8 cellular contexts compared by ENCODE assay signal in genomic region chr10:128150045-128150493, GRCh38. TPM values are rescaled to one million over a fixed set of nuclear protein-coding genes. Genes with fewer than 3 reads are reported as not detected.
A peak's percentile ranks its signal among the peaks of the same experiment; 100 is the strongest.
DNase-seq lines count a peak whose midpoint lies in the region; ATAC-seq, FAIRE-seq and TF ChIP-seq lines count a peak whose summit lies in the region.

No MANE protein-coding gene starts in this region.

- ATAC-seq in GM12878, result peak; percentile 94

- TF ChIP-seq EP300 in GM12878 (IDR thresholded peaks at IDR 0.05; ENCODE audit: borderline replicate concordance in 1 of 2, control insufficient read depth in 1 of 2, low read depth in 2 of 2, low read length in 2 of 2), result no peak

- DNase-seq in GM03348 (ENCODE audit: low spot score) (peak; percentile 94), H54 (ENCODE audit: insufficient read length, low spot score) (peak; percentile 68), LoVo (ENCODE audit: low spot score) (peak; percentile 58), T-helper 22 cell (ENCODE audit: low read depth) (peak; percentile 58), GM12878 (ENCODE audit: low read depth, low spot score) (no peak), SHP77 treated with DMSO at 0.1 percent for 48 hours (lab: John Stamatoyannopoulos, UW) (no peak)

- SMC1A ChIA-PET in GM12878 (lab: Charles Lee; ENCODE audit: uncharacterized antibody, unreplicated experiment), result interaction anchor here (1.0 to 2.4 kb wide), 7 partner anchors 10 to 115 kb away, joined by 3 to 8 read pairs (median 4); no protein-coding TSS in a partner anchor

- H3K4me3 ChIP-seq in GM12878 (peak overlapping the region; percentile 86), iPS-15b (ENCODE audit: low read depth, low read length) (peak overlapping the region; percentile 58), skeletal muscle tissue (ENCODE audit: low read length in 3 of 3) (peak overlapping the region; percentile 43 to 60 (median 43))

- POLR2A ChIA-PET in GM12878 (lab: Charles Lee), result no interaction called here

- peak; percentile 93 for TF ChIP-seq RAD21 in GM12878 (IDR thresholded peaks at IDR 0.05; ENCODE audit: insufficient read depth, low read depth, low read length)

- no peaks in the 10 kb centered on the region for H3K36me3 ChIP-seq in GM12878 (ENCODE audit: control insufficient read depth in 2 of 2, insufficient read depth in 2 of 2, low read length in 1 of 2)
- no peaks in the 10 kb centered on the region for H3K36me3 ChIP-seq in iPS-15b (ENCODE audit: control insufficient read depth, insufficient read depth, low read length)
- H3K36me3 ChIP-seq in skeletal muscle tissue (ENCODE audit: control insufficient read depth in 3 of 3, insufficient read depth in 3 of 3, low read length in 3 of 3), result no peaks in the 10 kb centered on the region

- TF ChIP-seq CTCF in GM12878 (IDR thresholded peaks at IDR 0.05 in 2 of 3, conservative IDR thresholded peaks at IDR 0.05 in 1 of 3; ENCODE audit: control insufficient read depth in 2 of 3, extremely low read depth in 1 of 3, insufficient read depth in 1 of 3, low read depth in 3 of 3, low read length in 3 of 3), result peak; percentile 80 to 99 (median 90)

- H3K9me3 ChIP-seq in GM12878 (replicated peaks; ENCODE audit: control insufficient read depth, insufficient read depth, low read length), result no peaks in the 10 kb centered on the region; the same call in 2 of the 3 replicates
- no peaks in the 10 kb centered on the region for H3K9me3 ChIP-seq in iPS-15b (ENCODE audit: control insufficient read depth, insufficient read depth, low read length)
- no peaks in the 10 kb centered on the region for H3K9me3 ChIP-seq in skeletal muscle tissue (ENCODE audit: control insufficient read depth in 3 of 3, low read length in 3 of 3)

- H3K9ac ChIP-seq in GM12878 (ENCODE audit: control insufficient read depth, insufficient read depth, low read length) (peak overlapping the region; percentile 32; the same call in 1 of the 2 replicates), iPS-15b (ENCODE audit: low read depth, low read length) (no peak overlapping the region), skeletal muscle tissue (ENCODE audit: low read depth in 1 of 3, low read length in 3 of 3) (peak overlapping the region in 2 of 3 donors; percentile 14 to 40)

- CTCF ChIA-PET in GM12878 (lab: Yijun Ruan, JAX), result interaction anchor here (0.6 to 4.3 kb wide), 21 partner anchors 12 to 364 kb away, joined by 3 to 25 read pairs (median 5); partner anchors contain the start of gene MKI67

- H3K4me2 ChIP-seq in GM12878 (ENCODE audit: control insufficient read depth, insufficient read depth), result peak overlapping the region; percentile 91

- no TSS peak for BruUV-seq in GM12878 (replicated peaks; lab: Mats Ljungman, UMichigan)

- WGBS in GM12878 (ENCODE audit: insufficient coverage, insufficient replicate concordance, low lambda C conversion rate, missing lambda C conversion rate), result under 1% methylated on average over 36 of the region's 53 CpGs

- intact Hi-C loops in GM12878 (cut with micrococcal nuclease; ENCODE audit: unreplicated experiment), result loop anchor here (1.0 to 10.0 kb wide), 4 partner anchors 72 to 425 kb away; partner anchors contain the start of gene PTPRE

- no peaks in the 10 kb centered on the region for H4K20me1 ChIP-seq in GM12878 (ENCODE audit: control insufficient read depth, insufficient read depth)

- H3K27me3 ChIP-seq in GM12878 (replicated peaks in 1 of 2; ENCODE audit: control insufficient read depth in 2 of 2, insufficient read depth in 2 of 2, low read length in 1 of 2) (no peaks in the 10 kb centered on the region; a peak in 1 of 4 replicates), iPS-15b (ENCODE audit: control insufficient read depth, insufficient read depth, low read length) (no peaks in the 10 kb centered on the region), skeletal muscle tissue (ENCODE audit: control insufficient read depth in 3 of 3, insufficient read depth in 3 of 3, low read length in 3 of 3) (peaks cover 12 to 31% (median 31%) of the 10 kb centered on the region in 3 donors)

- H3K27ac ChIP-seq in GM12878 (ENCODE audit: control insufficient read depth, insufficient read depth) (no peak overlapping the region), skeletal muscle tissue (ENCODE audit: low read depth, low read length) (no peak overlapping the region)

- FAIRE-seq in H54 (lab: Jason Lieb, UNC) (no peak), GM12878 (lab: Jason Lieb, UNC) (no peak)

- H2AFZ ChIP-seq in GM12878 (ENCODE audit: control insufficient read depth, low read depth, low read length), result peak overlapping the region; percentile 92

- no peaks in the 10 kb centered on the region for H3K79me2 ChIP-seq in GM12878 (ENCODE audit: control insufficient read depth, insufficient read depth, low read length)

- peaks cover 8% of the 10 kb centered on the region for H3K4me1 ChIP-seq in GM12878 (ENCODE audit: control insufficient read depth, insufficient read depth, low read length)
- H3K4me1 ChIP-seq in iPS-15b (ENCODE audit: control insufficient read depth, insufficient read depth, low read length), result no peaks in the 10 kb centered on the region
- peaks cover 2 to 4% (median 2%) of the 10 kb centered on the region in 3 donors for H3K4me1 ChIP-seq in skeletal muscle tissue (ENCODE audit: control insufficient read depth in 3 of 3, insufficient read depth in 3 of 3, low read length in 3 of 3)

- in situ Hi-C loops in GM12878 (cut with MboI), result no loop called here

- TF ChIP-seq POLR2A in H54 (IDR thresholded peaks at IDR 0.05; ENCODE audit: low read depth, low read length), result no peak
- no peak for TF ChIP-seq POLR2A in GM12878 (IDR thresholded peaks at IDR 0.05; ENCODE audit: low read depth, low read length)

- RAD21 ChIA-PET in GM12878 (lab: Charles Lee; ENCODE audit: unreplicated experiment), result interaction anchor here (1.2 to 1.6 kb wide), 4 partner anchors 28 to 88 kb away, joined by 3 to 5 read pairs (median 4); no protein-coding TSS in a partner anchor

TF ChIP-seq in GM12878, 131 proteins besides CTCF, POLR2A, EP300 and RAD21 (continues in another document):
- TF ChIP-seq SP1 (IDR thresholded peaks at IDR 0.05; ENCODE audit: low read depth, low read length), result peak; percentile 16
- peak; percentile 61 for TF ChIP-seq RELA (IDR thresholded peaks at IDR 0.05; ENCODE audit: borderline replicate concordance, partially characterized antibody)
- no peak for TF ChIP-seq HDAC2 (IDR thresholded peaks at IDR 0.05)
- no peak for TF ChIP-seq PKNOX1 (IDR thresholded peaks at IDR 0.05)
- TF ChIP-seq TBL1XR1 (IDR thresholded peaks at IDR 0.05; ENCODE audit: low read depth, low read length), result no peak; the same call in 1 of the 2 replicates
- peak; percentile 79; the same call in 1 of the 2 replicates for TF ChIP-seq ZNF592 (IDR thresholded peaks at IDR 0.05)

RNA-seq across cellular contexts. Expression of gene MKI67, which starts 23.8 kb away (rescaled TPM):
- 83.4 and 83.6 TPM in 2 replicates for total RNA-seq in GM12878 (2013; cell fraction: nucleolus; rRNA removed)
- 72.0 and 89.6 TPM in 2 replicates for total RNA-seq in GM12878 (2014; rRNA removed)
- total RNA-seq in GM12878 (2014; rRNA removed; fragmentation: Illumina TruSeq; extraction: Trizol), result 75.9 and 82.4 TPM in 2 replicates
- 168 and 183 TPM in 2 replicates for total RNA-seq in GM12878 (2021)
- 35.4 TPM for polyA plus RNA-seq in GM12878 (2011; ENCODE audit: low read depth)
- polyA plus RNA-seq in GM12878 (2011; rRNA removed), result 53.4 and 54.7 TPM in 2 replicates
- 49.7 and 61.9 TPM in 2 replicates for polyA plus RNA-seq in GM12878 (2011; cell fraction: cytosol; rRNA removed)
- polyA plus RNA-seq in GM12878 (2011; cell fraction: nucleus; rRNA removed), result 147 and 191 TPM in 2 replicates
- 44.4 and 49.8 TPM in 2 replicates for polyA plus RNA-seq in GM12878 (2012)
- 174 and 182 TPM in 2 replicates for polyA plus RNA-seq in GM12878 (2014; fragmentation: Illumina TruSeq; extraction: Trizol)
- 10 to 100 TPM; 22.3 to 37.5 TPM for polyA plus RNA-seq in GM12878 (2014; fragmentation: Nextera tagmentation; extraction: Ambion mirVana)
- 76.3 and 88.9 TPM in 2 replicates for polyA plus RNA-seq in GM12878 (2014; rRNA removed)
- polyA plus RNA-seq in GM12878 (2016; fragmentation: Nextera tagmentation; extraction: Ambion mirVana), result 100 to 1,000 TPM; 143 to 148 TPM
- polyA minus RNA-seq in GM12878 (2011; rRNA and poly(A)+ RNA removed), result 51.4 and 64.0 TPM in 2 replicates
- polyA minus RNA-seq in GM12878 (2011; cell fraction: cytosol; rRNA and poly(A)+ RNA removed), result 61.1 and 66.3 TPM in 2 replicates
- polyA minus RNA-seq in GM12878 (2011; cell fraction: nucleus; rRNA and poly(A)+ RNA removed), result 61.4 and 96.2 TPM in 2 replicates
- total RNA-seq in skeletal muscle tissue, result 6.3 TPM

Comparison
In these comparisons a context has a peak if more than half of its experiments do, and no peak if none do; other contexts are left out.
1. DNase-seq: peak in GM03348 (single experiment), H54 (single experiment), LoVo (single experiment) and T-helper 22 cell (single experiment); none in GM12878 (single experiment) and SHP77 treated with DMSO at 0.1 percent for 48 hours (single experiment).
2. RNA of gene MKI67, which starts 23.8 kb away (total RNA-seq): 72.0 to 183 TPM in GM12878; 6.3 TPM in skeletal muscle tissue (single experiment); every median in the first group is over 10 times any median in the second.
3. Peak in every context shown above with its lines, with median percentiles within 50 percentile points of each other: H3K4me3 ChIP-seq.